Comparison of ENCODE assay signal across 12 cellular contexts in genomic region chr15:40053234-40054055, GRCh38. TPM values are rescaled to one million over a fixed set of nuclear protein-coding genes. Genes with fewer than 3 reads are reported as not detected.
DNase-seq lines count a peak whose midpoint lies in the region; ATAC-seq and TF ChIP-seq lines count a peak whose summit lies in the region.
"Had no signal": no experiment of that assay in that cellular context is flagged by ENCODE, and none has a peak within 500 bp of the region (broad histone marks: within the 10 kb centered on the region; RNA-seq: fewer than 3 reads in every experiment).

No MANE protein-coding gene starts in this region.

- H3K23ac ChIP-seq in H9 (ENCODE audit: insufficient read length, low read depth, low read length), result no peak overlapping the region

- H2BK5ac ChIP-seq in H9 (ENCODE audit: insufficient read length, low read length), result no peak overlapping the region

- H3K79me1 ChIP-seq in H9 (ENCODE audit: insufficient read depth, low read depth, low read length, poor library complexity, severe bottlenecking), result no peaks in the 10 kb centered on the region

- H4K20me1 ChIP-seq in H9 (ENCODE audit: control insufficient read depth, insufficient read depth, insufficient read length), result no peaks in the 10 kb centered on the region

- peaks cover 11% of the 10 kb centered on the region for H3K36me3 Mint-ChIP-seq in CD4-positive, CD25-positive, alpha-beta regulatory T cell
- H3K36me3 Mint-ChIP-seq in H9 (ENCODE audit: insufficient read depth in 1 of 3, low read depth in 3 of 3), result no peaks in the 10 kb centered on the region; a peak in 2 of 7 replicates
- H3K36me3 Mint-ChIP-seq in activated T-helper 17 cell treated with anti-CD3 and anti-CD28 coated beads, Interleukin-2, amount 50 U/mL, for 72 hours (ENCODE audit: low read depth), result no peaks in the 10 kb centered on the region

- peaks cover 0 to 81% (median 50%) of the 10 kb centered on the region in 4 donors for H3K4me1 Mint-ChIP-seq in CD4-positive, CD25-positive, alpha-beta regulatory T cell
- peaks cover 38 to 47% of the 10 kb centered on the region in 2 experiments for H3K4me1 Mint-ChIP-seq in H9
- peaks cover 31% of the 10 kb centered on the region for H3K4me1 Mint-ChIP-seq in activated T-helper 17 cell treated with anti-CD3 and anti-CD28 coated beads, Interleukin-2, amount 50 U/mL, for 72 hours

- no peak overlapping the region for H3K56ac ChIP-seq in H9 (ENCODE audit: insufficient read length, low read depth, low read length)

- no peak overlapping the region for H2BK12ac ChIP-seq in H9 (ENCODE audit: insufficient read length, low read depth, low read length)

- no peak overlapping the region for H4K91ac ChIP-seq in H9 (ENCODE audit: insufficient read length, low read depth, low read length)

- no peak for ATAC-seq in CD4-positive, CD25-positive, alpha-beta regulatory T cell (ENCODE audit: low read depth in 2 of 2)
- no peak for ATAC-seq in activated T-helper 17 cell treated with anti-CD3 and anti-CD28 coated beads, Interleukin-2, amount 50 U/mL, for 72 hours (replicated peaks)
- ATAC-seq in mucosa of descending colon (peak; percentile 48), Right ventricle myocardium superior (ENCODE audit: poor library complexity) (no peak)
- ATAC-seq: body of pancreas, lower lobe of right lung had no signal

- no peak overlapping the region for H4K5ac ChIP-seq in H9 (ENCODE audit: insufficient read length, low read depth, low read length)

- no peak overlapping the region for H3K27ac ChIP-seq in CD4-positive, CD25-positive, alpha-beta regulatory T cell (ENCODE audit: insufficient read depth, low read length, poor library complexity, severe bottlenecking)
- no peak overlapping the region for H3K27ac ChIP-seq in H9 (ENCODE audit: insufficient read length, low read depth, low read length)
- H3K27ac ChIP-seq: lower lobe of right lung had no signal

- TF ChIP-seq CTCF in H9 (conservative IDR thresholded peaks at IDR 0.05) (peak; percentile 55), mucosa of descending colon (IDR thresholded peaks at IDR 0.05) (no peak)

- H3K36me3 ChIP-seq in CD4-positive, CD25-positive, alpha-beta regulatory T cell (ENCODE audit: control insufficient read depth, insufficient read depth, low read length), result no peaks in the 10 kb centered on the region
- no peaks in the 10 kb centered on the region for H3K36me3 ChIP-seq in mucosa of descending colon (ENCODE audit: low read depth)

- no peak overlapping the region for H2BK20ac ChIP-seq in H9 (ENCODE audit: low read depth, low read length, poor library complexity, severe bottlenecking)

- H3K9me3 Mint-ChIP-seq in CD4-positive, CD25-positive, alpha-beta regulatory T cell, result no peaks in the 10 kb centered on the region
- H3K9me3 Mint-ChIP-seq in H9, result no peaks in the 10 kb centered on the region; a peak in 1 of 5 replicates
- H3K9me3 Mint-ChIP-seq in activated T-helper 17 cell treated with anti-CD3 and anti-CD28 coated beads, Interleukin-2, amount 50 U/mL, for 72 hours, result peaks cover 3% of the 10 kb centered on the region

- H3K18ac ChIP-seq in H9 (ENCODE audit: insufficient read length, low read depth, low read length), result no peak overlapping the region

- H3K23me2 ChIP-seq in H9 (ENCODE audit: insufficient read length, low read depth, low read length, poor library complexity, severe bottlenecking), result peaks cover 3% of the 10 kb centered on the region

- peak overlapping the region; percentile 21 to 62 (median 59) for H3K27ac Mint-ChIP-seq in CD4-positive, CD25-positive, alpha-beta regulatory T cell
- peak overlapping the region in 2 of 3 experiments; percentile 5 to 47; a peak in 2 of 7 replicates for H3K27ac Mint-ChIP-seq in H9
- peak overlapping the region; percentile 7 for H3K27ac Mint-ChIP-seq in activated T-helper 17 cell treated with anti-CD3 and anti-CD28 coated beads, Interleukin-2, amount 50 U/mL, for 72 hours

- peak overlapping the region in 3 of 4 donors; percentile 5 to 81 (median 13) for H3K4me3 Mint-ChIP-seq in CD4-positive, CD25-positive, alpha-beta regulatory T cell
- H3K4me3 Mint-ChIP-seq in H9, result no peak overlapping the region
- H3K4me3 Mint-ChIP-seq in activated T-helper 17 cell treated with anti-CD3 and anti-CD28 coated beads, Interleukin-2, amount 50 U/mL, for 72 hours, result no peak overlapping the region

- no peak overlapping the region for H3K4me3 ChIP-seq in CD4-positive, CD25-positive, alpha-beta regulatory T cell (ENCODE audit: low read depth, low read length)
- no peak overlapping the region for H3K4me3 ChIP-seq in mucosa of descending colon
- H3K4me3 ChIP-seq: body of pancreas, lower lobe of right lung had no signal

- H3K4ac ChIP-seq in H9 (ENCODE audit: low read depth, low read length), result no peak overlapping the region

- H2BK15ac ChIP-seq in H9 (ENCODE audit: low read depth, low read length), result no peak overlapping the region

- H2AK5ac ChIP-seq in H9 (ENCODE audit: insufficient read length, low read length), result no peak overlapping the region

- no peak overlapping the region for H2BK120ac ChIP-seq in H9 (ENCODE audit: low read depth, low read length, poor library complexity, severe bottlenecking)

- WGBS in H9 (ENCODE audit: extremely low coverage, insufficient read length, low lambda C conversion rate), result no CpG with 5 or more reads among the region's 15 CpGs

- no peak overlapping the region for H3K9ac ChIP-seq in H9 (ENCODE audit: extremely low read depth, insufficient read length, low read length)

- no peak overlapping the region for H3K4me2 ChIP-seq in H9 (ENCODE audit: insufficient read depth, insufficient read length, low read length)

- no peak overlapping the region for H2AFZ ChIP-seq in H9 (ENCODE audit: low read length)

- no peak overlapping the region for H3T11ph ChIP-seq in H9 (ENCODE audit: low read length)

- intact Hi-C loops in mucosa of descending colon (cut with DNase I, micrococcal nuclease) (no loop called here), Right ventricle myocardium superior (cut with DNase I) (no loop called here)

- no peak for DNase-seq in CD4-positive, CD25-positive, alpha-beta regulatory T cell
- DNase-seq in H9 (peak; percentile 25), mucosa of descending colon (peak in 2 of 3 donors; percentile 45 to 55), LoVo (ENCODE audit: low spot score) (no peak), Right ventricle myocardium superior (no peak), medulla oblongata (ENCODE audit: extremely low spot score) (no peak)
- DNase-seq in effector CD4-positive, alpha-beta T cell, result no peak
- DNase-seq: Calu3, lower lobe of right lung, NCI-H187 had no signal

- H3K4me1 ChIP-seq in CD4-positive, CD25-positive, alpha-beta regulatory T cell (ENCODE audit: control insufficient read depth, insufficient read depth, low read length, poor library complexity, severe bottlenecking), result peaks cover 48% of the 10 kb centered on the region
- H3K4me1 ChIP-seq in H9 (ENCODE audit: insufficient read depth, low read length) (peaks cover 2% of the 10 kb centered on the region; the same call in 1 of the 2 replicates), mucosa of descending colon (ENCODE audit: low read depth) (peaks cover 37% of the 10 kb centered on the region)

- no peaks in the 10 kb centered on the region for H3K27me3 ChIP-seq in CD4-positive, CD25-positive, alpha-beta regulatory T cell (ENCODE audit: control insufficient read depth, insufficient read depth, low read length)
- no peaks in the 10 kb centered on the region for H3K27me3 ChIP-seq in H9 (ENCODE audit: insufficient read depth, low read length)
- H3K27me3 ChIP-seq: body of pancreas had no signal

- no peak overlapping the region for H4K8ac ChIP-seq in H9 (replicated peaks; ENCODE audit: insufficient read length, low read depth, low read length)

- H3K79me2 ChIP-seq in H9 (ENCODE audit: insufficient read depth, low read length), result no peaks in the 10 kb centered on the region

- no peaks in the 10 kb centered on the region for H3K9me3 ChIP-seq in CD4-positive, CD25-positive, alpha-beta regulatory T cell (ENCODE audit: control insufficient read depth in 2 of 2, low read length in 2 of 2)
- no peaks in the 10 kb centered on the region for H3K9me3 ChIP-seq in H9 (ENCODE audit: control insufficient read depth, low read depth, low read length)
- no peaks in the 10 kb centered on the region for H3K9me3 ChIP-seq in mucosa of descending colon
- H3K9me3 ChIP-seq: body of pancreas, lower lobe of right lung had no signal

- no peaks in the 10 kb centered on the region for H3K27me3 Mint-ChIP-seq in CD4-positive, CD25-positive, alpha-beta regulatory T cell
- peaks cover 3% of the 10 kb centered on the region; the same call in 1 of the 2 replicates for H3K27me3 Mint-ChIP-seq in H9 (ENCODE audit: low read depth)
- H3K27me3 Mint-ChIP-seq in activated T-helper 17 cell treated with anti-CD3 and anti-CD28 coated beads, Interleukin-2, amount 50 U/mL, for 72 hours, result no peaks in the 10 kb centered on the region

- no peak overlapping the region for H3K14ac ChIP-seq in H9 (ENCODE audit: insufficient read depth, low read length)

RNA-seq across cellular contexts. Expression of gene SRP14, which starts 14.5 kb away (rescaled TPM):
- total RNA-seq in CD4-positive, CD25-positive, alpha-beta regulatory T cell, result 128 TPM
- 100 to 1,000 TPM; 800 to 928 (median 868) TPM for polyA plus RNA-seq in CD4-positive, CD25-positive, alpha-beta regulatory T cell
- total RNA-seq in H9 (2021), result 200 and 208 TPM in 2 replicates
- total RNA-seq in activated T-helper 17 cell treated with anti-CD3 and anti-CD28 coated beads, Interleukin-2, amount 50 U/mL, for 72 hours, result 100 to 1,000 TPM; 121 to 140 TPM
- 100 to 1,000 TPM; 131 to 154 (median 142) TPM for total RNA-seq in mucosa of descending colon
- total RNA-seq in Right ventricle myocardium superior, result 196 TPM

RNA-seq across cellular contexts. Expression of gene BMF, which starts 55.2 kb away (rescaled TPM):
- total RNA-seq in CD4-positive, CD25-positive, alpha-beta regulatory T cell, result 8.2 TPM
- polyA plus RNA-seq in CD4-positive, CD25-positive, alpha-beta regulatory T cell, result 1 to 10 TPM in 2 of 4 donors, under 1 TPM in 2; 0.86 to 1.5 (median 1.2) TPM
- total RNA-seq in H9 (2021), result 13.2 and 15.0 TPM in 2 replicates
- total RNA-seq in activated T-helper 17 cell treated with anti-CD3 and anti-CD28 coated beads, Interleukin-2, amount 50 U/mL, for 72 hours, result 10 to 100 TPM in 1 of 2 donors, 1 to 10 TPM in 1; 3.2 to 19.3 TPM
- total RNA-seq in mucosa of descending colon, result 10 to 100 TPM; 12.6 to 32.1 (median 28.7) TPM
- total RNA-seq in Right ventricle myocardium superior, result 3.4 TPM

Comparison
In these comparisons a context has a peak if more than half of its experiments do, and no peak if none do; other contexts are left out.
1. DNase-seq: peak in H9 (single experiment) and mucosa of descending colon (2 of 3); none in CD4-positive, CD25-positive, alpha-beta regulatory T cell (0 of 3), LoVo (single experiment), Right ventricle myocardium superior (single experiment), medulla oblongata (single experiment) and effector CD4-positive, alpha-beta T cell (single experiment).
2. H3K27ac Mint-ChIP-seq: peak in every context shown above with its lines; median percentile 59 in CD4-positive, CD25-positive, alpha-beta regulatory T cell; 26 in H9; 7 in activated T-helper 17 cell treated with anti-CD3 and anti-CD28 coated beads, Interleukin-2, amount 50 U/mL, for 72 hours.
3. H3K4me3 Mint-ChIP-seq: peak in CD4-positive, CD25-positive, alpha-beta regulatory T cell (3 of 4); none in H9 (0 of 2) and activated T-helper 17 cell treated with anti-CD3 and anti-CD28 coated beads, Interleukin-2, amount 50 U/mL, for 72 hours (single experiment).